ENCODE assay signal across 1 cellular context in the genomic region with DNA sequence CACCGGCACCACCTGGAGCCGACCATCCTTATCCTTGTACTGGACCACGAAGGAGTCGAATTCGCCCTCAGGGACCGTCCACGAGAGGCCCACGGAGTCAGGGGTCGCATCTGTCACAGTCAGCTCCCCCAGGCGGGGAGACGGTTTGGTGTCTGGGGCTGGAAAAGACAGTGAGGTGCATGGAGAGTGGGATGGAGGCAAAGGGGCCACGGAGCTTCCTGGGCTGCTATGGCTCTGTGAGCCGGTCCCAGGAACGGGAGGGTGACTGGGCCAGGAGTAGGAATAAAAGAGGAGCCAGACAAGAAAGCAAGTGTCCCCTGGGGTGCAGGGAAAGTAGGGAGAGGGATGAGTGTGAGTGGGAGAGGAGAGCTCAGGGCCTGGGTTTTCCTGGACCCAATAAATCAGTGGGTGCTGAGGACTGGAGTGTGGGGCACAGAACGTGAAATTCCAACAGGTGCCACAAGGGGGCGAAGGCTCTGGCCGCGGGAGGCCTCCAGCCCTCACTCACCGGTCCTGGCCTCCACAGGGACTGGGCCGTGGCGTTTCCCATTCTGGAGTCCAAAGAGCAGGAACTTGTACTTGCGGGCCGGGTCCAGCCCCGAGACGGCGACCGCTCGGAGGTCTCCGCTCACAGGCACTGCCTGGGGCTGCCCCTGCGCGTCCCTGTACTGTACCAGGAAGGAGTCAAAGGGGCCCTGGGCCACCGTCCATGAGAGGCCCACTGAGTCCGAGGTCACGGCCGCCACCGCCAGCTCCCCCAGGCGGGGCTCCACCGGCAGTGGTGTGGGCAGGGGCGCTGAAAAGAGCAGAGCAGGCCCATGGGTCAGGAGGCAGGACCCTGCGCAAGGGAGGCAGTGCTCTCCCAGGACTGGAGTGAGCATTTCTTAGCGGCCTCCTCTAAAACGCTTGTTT.
A peak's percentile ranks its signal among the peaks of the same experiment; 100 is the strongest.
TF ChIP-seq lines count a peak whose summit lies in the region.

No MANE protein-coding gene starts in this region.

TF ChIP-seq in HepG2, 621 proteins besides CTCF, POLR2A, EP300 and RAD21 (continued from another document and continues in another):
- TF ChIP-seq, protein P1, sequence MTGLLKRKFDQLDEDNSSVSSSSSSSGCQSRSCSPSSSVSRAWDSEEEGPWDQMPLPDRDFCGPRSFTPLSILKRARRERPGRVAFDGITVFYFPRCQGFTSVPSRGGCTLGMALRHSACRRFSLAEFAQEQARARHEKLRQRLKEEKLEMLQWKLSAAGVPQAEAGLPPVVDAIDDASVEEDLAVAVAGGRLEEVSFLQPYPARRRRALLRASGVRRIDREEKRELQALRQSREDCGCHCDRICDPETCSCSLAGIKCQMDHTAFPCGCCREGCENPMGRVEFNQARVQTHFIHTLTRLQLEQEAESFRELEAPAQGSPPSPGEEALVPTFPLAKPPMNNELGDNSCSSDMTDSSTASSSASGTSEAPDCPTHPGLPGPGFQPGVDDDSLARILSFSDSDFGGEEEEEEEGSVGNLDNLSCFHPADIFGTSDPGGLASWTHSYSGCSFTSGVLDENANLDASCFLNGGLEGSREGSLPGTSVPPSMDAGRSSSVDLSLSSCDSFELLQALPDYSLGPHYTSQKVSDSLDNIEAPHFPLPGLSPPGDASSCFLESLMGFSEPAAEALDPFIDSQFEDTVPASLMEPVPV (CRISPR knock-in tag; IDR thresholded peaks at IDR 0.05) = 0 out of 2 replicates have a peak, but pooled peaks have one; percentile 60
- TF ChIP-seq, protein P2, sequence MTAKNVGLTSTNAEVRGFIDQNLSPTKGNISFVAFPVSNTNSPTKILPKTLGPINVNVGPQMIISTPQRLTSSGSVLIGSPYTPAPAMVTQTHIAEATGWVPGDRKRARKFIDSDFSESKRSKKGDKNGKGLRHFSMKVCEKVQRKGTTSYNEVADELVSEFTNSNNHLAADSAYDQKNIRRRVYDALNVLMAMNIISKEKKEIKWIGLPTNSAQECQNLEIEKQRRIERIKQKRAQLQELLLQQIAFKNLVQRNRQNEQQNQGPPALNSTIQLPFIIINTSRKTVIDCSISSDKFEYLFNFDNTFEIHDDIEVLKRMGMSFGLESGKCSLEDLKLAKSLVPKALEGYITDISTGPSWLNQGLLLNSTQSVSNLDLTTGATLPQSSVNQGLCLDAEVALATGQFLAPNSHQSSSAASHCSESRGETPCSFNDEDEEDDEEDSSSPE (CRISPR knock-in tag; IDR thresholded peaks at IDR 0.05) = peak; percentile 61; the same call in 1 of the 2 replicates
- peak; percentile 94 for TF ChIP-seq TEAD3 (CRISPR knock-in tag; optimal IDR thresholded peaks at IDR 0.05; ENCODE audit: borderline replicate concordance)
- no peak for TF ChIP-seq ZNF235 (CRISPR knock-in tag; IDR thresholded peaks at IDR 0.05; ENCODE audit: borderline replicate concordance)
- TF ChIP-seq, protein P3, sequence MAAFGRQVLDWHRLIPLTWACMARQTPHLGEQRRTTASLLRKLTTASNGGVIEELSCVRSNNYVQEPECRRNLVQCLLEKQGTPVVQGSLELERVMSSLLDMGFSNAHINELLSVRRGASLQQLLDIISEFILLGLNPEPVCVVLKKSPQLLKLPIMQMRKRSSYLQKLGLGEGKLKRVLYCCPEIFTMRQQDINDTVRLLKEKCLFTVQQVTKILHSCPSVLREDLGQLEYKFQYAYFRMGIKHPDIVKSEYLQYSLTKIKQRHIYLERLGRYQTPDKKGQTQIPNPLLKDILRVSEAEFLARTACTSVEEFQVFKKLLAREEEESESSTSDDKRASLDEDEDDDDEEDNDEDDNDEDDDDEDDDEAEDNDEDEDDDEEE (CRISPR knock-in tag; IDR thresholded peaks at IDR 0.05) = peak; percentile 72; the same call in 1 of the 2 replicates
- TF ChIP-seq, protein P4, sequence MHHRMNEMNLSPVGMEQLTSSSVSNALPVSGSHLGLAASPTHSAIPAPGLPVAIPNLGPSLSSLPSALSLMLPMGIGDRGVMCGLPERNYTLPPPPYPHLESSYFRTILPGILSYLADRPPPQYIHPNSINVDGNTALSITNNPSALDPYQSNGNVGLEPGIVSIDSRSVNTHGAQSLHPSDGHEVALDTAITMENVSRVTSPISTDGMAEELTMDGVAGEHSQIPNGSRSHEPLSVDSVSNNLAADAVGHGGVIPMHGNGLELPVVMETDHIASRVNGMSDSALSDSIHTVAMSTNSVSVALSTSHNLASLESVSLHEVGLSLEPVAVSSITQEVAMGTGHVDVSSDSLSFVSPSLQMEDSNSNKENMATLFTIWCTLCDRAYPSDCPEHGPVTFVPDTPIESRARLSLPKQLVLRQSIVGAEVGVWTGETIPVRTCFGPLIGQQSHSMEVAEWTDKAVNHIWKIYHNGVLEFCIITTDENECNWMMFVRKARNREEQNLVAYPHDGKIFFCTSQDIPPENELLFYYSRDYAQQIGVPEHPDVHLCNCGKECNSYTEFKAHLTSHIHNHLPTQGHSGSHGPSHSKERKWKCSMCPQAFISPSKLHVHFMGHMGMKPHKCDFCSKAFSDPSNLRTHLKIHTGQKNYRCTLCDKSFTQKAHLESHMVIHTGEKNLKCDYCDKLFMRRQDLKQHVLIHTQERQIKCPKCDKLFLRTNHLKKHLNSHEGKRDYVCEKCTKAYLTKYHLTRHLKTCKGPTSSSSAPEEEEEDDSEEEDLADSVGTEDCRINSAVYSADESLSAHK (CRISPR knock-in tag; IDR thresholded peaks at IDR 0.05; ENCODE audit: borderline replicate concordance) = no peak
- TF ChIP-seq ZMAT3 (CRISPR knock-in tag; conservative IDR thresholded peaks at IDR 0.05) = peak; percentile 85; the same call in 1 of the 2 replicates
- TF ChIP-seq, protein P5, sequence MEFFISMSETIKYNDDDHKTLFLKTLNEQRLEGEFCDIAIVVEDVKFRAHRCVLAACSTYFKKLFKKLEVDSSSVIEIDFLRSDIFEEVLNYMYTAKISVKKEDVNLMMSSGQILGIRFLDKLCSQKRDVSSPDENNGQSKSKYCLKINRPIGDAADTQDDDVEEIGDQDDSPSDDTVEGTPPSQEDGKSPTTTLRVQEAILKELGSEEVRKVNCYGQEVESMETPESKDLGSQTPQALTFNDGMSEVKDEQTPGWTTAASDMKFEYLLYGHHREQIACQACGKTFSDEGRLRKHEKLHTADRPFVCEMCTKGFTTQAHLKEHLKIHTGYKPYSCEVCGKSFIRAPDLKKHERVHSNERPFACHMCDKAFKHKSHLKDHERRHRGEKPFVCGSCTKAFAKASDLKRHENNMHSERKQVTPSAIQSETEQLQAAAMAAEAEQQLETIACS (CRISPR knock-in tag; IDR thresholded peaks at IDR 0.05) = peak; percentile 26; the same call in 1 of the 2 replicates
- no peak for TF ChIP-seq NONO (IDR thresholded peaks at IDR 0.05)
- TF ChIP-seq NONO (CRISPR knock-in tag; conservative IDR thresholded peaks at IDR 0.05) = peak; percentile 81; the same call in 1 of the 2 replicates
- no peak for TF ChIP-seq HMG20B (CRISPR knock-in tag; conservative IDR thresholded peaks at IDR 0.05)
- peak; percentile 63; the same call in 1 of the 2 replicates for TF ChIP-seq ZNF263 (CRISPR knock-in tag; IDR thresholded peaks at IDR 0.05)
- TF ChIP-seq HNRNPL (IDR thresholded peaks at IDR 0.05; ENCODE audit: low read depth, low read length) = peak; percentile 42; the same call in 1 of the 2 replicates
- TF ChIP-seq, protein P6, sequence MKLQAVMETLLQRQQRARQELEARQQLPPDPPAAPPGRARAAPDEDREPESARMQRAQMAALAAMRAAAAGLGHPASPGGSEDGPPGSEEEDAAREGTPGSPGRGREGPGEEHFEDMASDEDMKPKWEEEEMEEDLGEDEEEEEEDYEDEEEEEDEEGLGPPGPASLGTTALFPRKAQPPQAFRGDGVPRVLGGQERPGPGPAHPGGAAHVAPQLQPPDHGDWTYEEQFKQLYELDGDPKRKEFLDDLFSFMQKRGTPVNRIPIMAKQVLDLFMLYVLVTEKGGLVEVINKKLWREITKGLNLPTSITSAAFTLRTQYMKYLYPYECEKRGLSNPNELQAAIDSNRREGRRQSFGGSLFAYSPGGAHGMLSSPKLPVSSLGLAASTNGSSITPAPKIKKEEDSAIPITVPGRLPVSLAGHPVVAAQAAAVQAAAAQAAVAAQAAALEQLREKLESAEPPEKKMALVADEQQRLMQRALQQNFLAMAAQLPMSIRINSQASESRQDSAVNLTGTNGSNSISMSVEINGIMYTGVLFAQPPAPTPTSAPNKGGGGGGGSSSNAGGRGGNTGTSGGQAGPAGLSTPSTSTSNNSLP (IDR thresholded peaks at IDR 0.05; ENCODE audit: low read depth, low read length) = no peak
- TF ChIP-seq, protein P7, sequence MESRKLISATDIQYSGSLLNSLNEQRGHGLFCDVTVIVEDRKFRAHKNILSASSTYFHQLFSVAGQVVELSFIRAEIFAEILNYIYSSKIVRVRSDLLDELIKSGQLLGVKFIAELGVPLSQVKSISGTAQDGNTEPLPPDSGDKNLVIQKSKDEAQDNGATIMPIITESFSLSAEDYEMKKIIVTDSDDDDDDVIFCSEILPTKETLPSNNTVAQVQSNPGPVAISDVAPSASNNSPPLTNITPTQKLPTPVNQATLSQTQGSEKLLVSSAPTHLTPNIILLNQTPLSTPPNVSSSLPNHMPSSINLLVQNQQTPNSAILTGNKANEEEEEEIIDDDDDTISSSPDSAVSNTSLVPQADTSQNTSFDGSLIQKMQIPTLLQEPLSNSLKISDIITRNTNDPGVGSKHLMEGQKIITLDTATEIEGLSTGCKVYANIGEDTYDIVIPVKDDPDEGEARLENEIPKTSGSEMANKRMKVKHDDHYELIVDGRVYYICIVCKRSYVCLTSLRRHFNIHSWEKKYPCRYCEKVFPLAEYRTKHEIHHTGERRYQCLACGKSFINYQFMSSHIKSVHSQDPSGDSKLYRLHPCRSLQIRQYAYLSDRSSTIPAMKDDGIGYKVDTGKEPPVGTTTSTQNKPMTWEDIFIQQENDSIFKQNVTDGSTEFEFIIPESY (CRISPR knock-in tag; IDR thresholded peaks at IDR 0.05) = no peak; the same call in 1 of the 2 replicates
- TF ChIP-seq PPARG (CRISPR knock-in tag; conservative IDR thresholded peaks at IDR 0.05) = peak; percentile 66
- peak; percentile 66 for TF ChIP-seq ELF1 (CRISPR knock-in tag; IDR thresholded peaks at IDR 0.05)
- TF ChIP-seq TAF15 (IDR thresholded peaks at IDR 0.05; ENCODE audit: low read depth, low read length, poor library complexity, severe bottlenecking) = peak; percentile 77
- no peak for TF ChIP-seq LCORL (IDR thresholded peaks at IDR 0.05)
- TF ChIP-seq LCORL (CRISPR knock-in tag; IDR thresholded peaks at IDR 0.05) = peak; percentile 94
- TF ChIP-seq ZNF256 (CRISPR knock-in tag; conservative IDR thresholded peaks at IDR 0.05) = peak; percentile 76; the same call in 1 of the 2 replicates
- no peak for TF ChIP-seq ZNF121 (CRISPR knock-in tag; IDR thresholded peaks at IDR 0.05)
- 0 out of 2 replicates have a peak, but pooled peaks have one; percentile 16 for TF ChIP-seq GATA4 (IDR thresholded peaks at IDR 0.05; ENCODE audit: borderline replicate concordance, low read depth)
- no peak for TF ChIP-seq ZNF7 (CRISPR knock-in tag; IDR thresholded peaks at IDR 0.05)
- TF ChIP-seq ZNF577 (CRISPR knock-in tag; IDR thresholded peaks at IDR 0.05; ENCODE audit: borderline replicate concordance, low read depth) = no peak
- no peak for TF ChIP-seq MTF1 (CRISPR knock-in tag; IDR thresholded peaks at IDR 0.05)
- no peak; the same call in 1 of the 2 replicates for TF ChIP-seq MATR3 (CRISPR knock-in tag; IDR thresholded peaks at IDR 0.05)
- TF ChIP-seq DNMT3B (CRISPR knock-in tag; conservative IDR thresholded peaks at IDR 0.05) = 0 out of 2 replicates have a peak, but pooled peaks have one; percentile 16
- TF ChIP-seq, protein P8, sequence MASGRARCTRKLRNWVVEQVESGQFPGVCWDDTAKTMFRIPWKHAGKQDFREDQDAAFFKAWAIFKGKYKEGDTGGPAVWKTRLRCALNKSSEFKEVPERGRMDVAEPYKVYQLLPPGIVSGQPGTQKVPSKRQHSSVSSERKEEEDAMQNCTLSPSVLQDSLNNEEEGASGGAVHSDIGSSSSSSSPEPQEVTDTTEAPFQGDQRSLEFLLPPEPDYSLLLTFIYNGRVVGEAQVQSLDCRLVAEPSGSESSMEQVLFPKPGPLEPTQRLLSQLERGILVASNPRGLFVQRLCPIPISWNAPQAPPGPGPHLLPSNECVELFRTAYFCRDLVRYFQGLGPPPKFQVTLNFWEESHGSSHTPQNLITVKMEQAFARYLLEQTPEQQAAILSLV (CRISPR knock-in tag; IDR thresholded peaks at IDR 0.05; ENCODE audit: borderline replicate concordance) = peak; percentile 70; the same call in 1 of the 2 replicates
- no peak for TF ChIP-seq CHD4 (IDR thresholded peaks at IDR 0.05; ENCODE audit: borderline replicate concordance, low read length)
- TF ChIP-seq PRMT3 (CRISPR knock-in tag; IDR thresholded peaks at IDR 0.05; ENCODE audit: borderline replicate concordance, low read depth) = no peak
- TF ChIP-seq, protein P9, sequence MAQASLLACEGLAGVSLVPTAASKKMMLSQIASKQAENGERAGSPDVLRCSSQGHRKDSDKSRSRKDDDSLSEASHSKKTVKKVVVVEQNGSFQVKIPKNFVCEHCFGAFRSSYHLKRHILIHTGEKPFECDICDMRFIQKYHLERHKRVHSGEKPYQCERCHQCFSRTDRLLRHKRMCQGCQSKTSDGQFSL (CRISPR knock-in tag; IDR thresholded peaks at IDR 0.05) = no peak
- TF ChIP-seq HNF4G (IDR thresholded peaks at IDR 0.05; ENCODE audit: borderline replicate concordance, low read depth, low read length) = peak; percentile 92
- TF ChIP-seq HNF4G (CRISPR knock-in tag; IDR thresholded peaks at IDR 0.05; ENCODE audit: borderline replicate concordance, low read depth) = peak; percentile 94
- no peak for TF ChIP-seq ZNF251 (CRISPR knock-in tag; IDR thresholded peaks at IDR 0.05)
- no peak for TF ChIP-seq NAIF1 (CRISPR knock-in tag; IDR thresholded peaks at IDR 0.05; ENCODE audit: borderline replicate concordance)
- TF ChIP-seq ZNF724P (CRISPR knock-in tag; IDR thresholded peaks at IDR 0.05; ENCODE audit: borderline replicate concordance) = no peak
- 0 out of 2 replicates have a peak, but pooled peaks have one; percentile 72 for TF ChIP-seq SSRP1 (CRISPR knock-in tag; IDR thresholded peaks at IDR 0.05)
- TF ChIP-seq, protein P10, sequence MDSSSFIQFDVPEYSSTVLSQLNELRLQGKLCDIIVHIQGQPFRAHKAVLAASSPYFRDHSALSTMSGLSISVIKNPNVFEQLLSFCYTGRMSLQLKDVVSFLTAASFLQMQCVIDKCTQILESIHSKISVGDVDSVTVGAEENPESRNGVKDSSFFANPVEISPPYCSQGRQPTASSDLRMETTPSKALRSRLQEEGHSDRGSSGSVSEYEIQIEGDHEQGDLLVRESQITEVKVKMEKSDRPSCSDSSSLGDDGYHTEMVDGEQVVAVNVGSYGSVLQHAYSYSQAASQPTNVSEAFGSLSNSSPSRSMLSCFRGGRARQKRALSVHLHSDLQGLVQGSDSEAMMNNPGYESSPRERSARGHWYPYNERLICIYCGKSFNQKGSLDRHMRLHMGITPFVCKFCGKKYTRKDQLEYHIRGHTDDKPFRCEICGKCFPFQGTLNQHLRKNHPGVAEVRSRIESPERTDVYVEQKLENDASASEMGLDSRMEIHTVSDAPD (CRISPR knock-in tag; IDR thresholded peaks at IDR 0.05) = peak; percentile 55; the same call in 1 of the 2 replicates
- TF ChIP-seq, protein P11, sequence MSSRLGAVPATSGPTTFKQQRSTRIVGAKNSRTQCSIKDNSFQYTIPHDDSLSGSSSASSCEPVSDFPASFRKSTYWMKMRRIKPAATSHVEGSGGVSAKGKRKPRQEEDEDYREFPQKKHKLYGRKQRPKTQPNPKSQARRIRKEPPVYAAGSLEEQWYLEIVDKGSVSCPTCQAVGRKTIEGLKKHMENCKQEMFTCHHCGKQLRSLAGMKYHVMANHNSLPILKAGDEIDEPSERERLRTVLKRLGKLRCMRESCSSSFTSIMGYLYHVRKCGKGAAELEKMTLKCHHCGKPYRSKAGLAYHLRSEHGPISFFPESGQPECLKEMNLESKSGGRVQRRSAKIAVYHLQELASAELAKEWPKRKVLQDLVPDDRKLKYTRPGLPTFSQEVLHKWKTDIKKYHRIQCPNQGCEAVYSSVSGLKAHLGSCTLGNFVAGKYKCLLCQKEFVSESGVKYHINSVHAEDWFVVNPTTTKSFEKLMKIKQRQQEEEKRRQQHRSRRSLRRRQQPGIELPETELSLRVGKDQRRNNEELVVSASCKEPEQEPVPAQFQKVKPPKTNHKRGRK (CRISPR knock-in tag; IDR thresholded peaks at IDR 0.05) = no peak
- peak; percentile 85; the same call in 1 of the 2 replicates for TF ChIP-seq ZSCAN12 (CRISPR knock-in tag; IDR thresholded peaks at IDR 0.05)
- 0 out of 2 replicates have a peak, but pooled peaks have one; percentile 72 for TF ChIP-seq ZNF30 (CRISPR knock-in tag; IDR thresholded peaks at IDR 0.05)
